In genomic region chr11:724733-725386, GRCh38 we compare ENCODE assay signal across 14 cellular contexts. TPM values are rescaled to one million over a fixed set of nuclear protein-coding genes. Genes with fewer than 3 reads are reported as not detected.
DNase-seq lines count a peak whose midpoint lies in the region; ATAC-seq and TF ChIP-seq lines count a peak whose summit lies in the region.
"Had no signal": no experiment of that assay in that cellular context is flagged by ENCODE, and none has a peak within 500 bp of the region (broad histone marks: within the 10 kb centered on the region; RNA-seq: fewer than 3 reads in every experiment).

No MANE protein-coding gene starts in this region.

- ATAC-seq in GM23338: no peak
- ATAC-seq in natural killer cell: no peak
- ATAC-seq in GM21447 (IDR thresholded peaks at IDR 0.05; ENCODE audit: unreplicated experiment): no peak
- ATAC-seq: lower lobe of right lung had no signal

- no peaks in the 10 kb centered on the region for H3K9me3 Mint-ChIP-seq in T-helper 1 cell treated with Interleukin-12 subunit alpha and Interleukin-12 subunit beta and Interleukin-4 antibody, amounts not matched to agents 30 μg/mL and 1 μg/mL, for 36 hours
- H3K9me3 Mint-ChIP-seq in GM23338: no peaks in the 10 kb centered on the region; the same call in 2 of the 3 replicates
- H3K9me3 Mint-ChIP-seq in activated naive CD8-positive, alpha-beta T cell treated with anti-CD3 and anti-CD28 coated beads for 36 hours: no peaks in the 10 kb centered on the region
- H3K9me3 Mint-ChIP-seq in natural killer cell: no peaks in the 10 kb centered on the region

- H3K9me2 ChIP-seq in GM23338 (ENCODE audit: insufficient read depth): no peaks in the 10 kb centered on the region

- H4K20me1 ChIP-seq in GM23338 (replicated peaks; ENCODE audit: insufficient read depth): no peaks in the 10 kb centered on the region

- H3K4me2 ChIP-seq in GM23338: peak overlapping the region; percentile 88

- TF ChIP-seq CTCF in GM23338 (conservative IDR thresholded peaks at IDR 0.05; ENCODE audit: low read depth in 2 of 2): no peak
- no peak for TF ChIP-seq CTCF in natural killer cell (IDR thresholded peaks at IDR 0.05)
- no peak for TF ChIP-seq CTCF in dorsolateral prefrontal cortex (IDR thresholded peaks at IDR 0.05 in 54 of 56, conservative IDR thresholded peaks at IDR 0.05 in 2 of 56; ENCODE audit: low read depth in 1 of 56, partially characterized antibody in 56 of 56)

- H3F3A ChIP-seq in GM23338 (replicated peaks; ENCODE audit: low read depth): 0 out of 2 replicates have a peak, but pooled peaks cover 16% of the 10 kb centered on the region

- H3K4me3 ChIP-seq in GM23338: peak overlapping the region; percentile 65
- H3K4me3 ChIP-seq in dorsolateral prefrontal cortex: no peak overlapping the region

- no peak overlapping the region for H2AFZ ChIP-seq in GM23338

- peak overlapping the region; percentile 59 for H3K4me3 Mint-ChIP-seq in T-helper 1 cell treated with Interleukin-12 subunit alpha and Interleukin-12 subunit beta and Interleukin-4 antibody, amounts not matched to agents 30 μg/mL and 1 μg/mL, for 36 hours
- peak overlapping the region; percentile 64 for H3K4me3 Mint-ChIP-seq in GM23338
- peak overlapping the region; percentile 74 for H3K4me3 Mint-ChIP-seq in activated naive CD8-positive, alpha-beta T cell treated with anti-CD3 and anti-CD28 coated beads for 36 hours
- peak overlapping the region; percentile 42 for H3K4me3 Mint-ChIP-seq in natural killer cell

- no peaks in the 10 kb centered on the region for H3K36me3 Mint-ChIP-seq in T-helper 1 cell treated with Interleukin-12 subunit alpha and Interleukin-12 subunit beta and Interleukin-4 antibody, amounts not matched to agents 30 μg/mL and 1 μg/mL, for 36 hours (ENCODE audit: low read depth)
- H3K36me3 Mint-ChIP-seq in GM23338 (ENCODE audit: low read depth) (no peaks in the 10 kb centered on the region), natural killer cell (no peaks in the 10 kb centered on the region)
- H3K36me3 Mint-ChIP-seq in activated naive CD8-positive, alpha-beta T cell treated with anti-CD3 and anti-CD28 coated beads for 36 hours: no peaks in the 10 kb centered on the region

- H3K27ac ChIP-seq in GM23338 (ENCODE audit: low read depth): no peak overlapping the region
- no peak overlapping the region for H3K27ac ChIP-seq in substantia nigra (ENCODE audit: low read depth, low read length, poor library complexity, severe bottlenecking)
- no peak overlapping the region for H3K27ac ChIP-seq in dorsolateral prefrontal cortex
- H3K27ac ChIP-seq: lower lobe of right lung, testis had no signal

- peaks cover 6% of the 10 kb centered on the region for H3K4me1 ChIP-seq in GM23338 (ENCODE audit: insufficient read depth)

- H3K79me2 ChIP-seq in GM23338 (replicated peaks; ENCODE audit: insufficient read depth): no peaks in the 10 kb centered on the region

- peaks cover 20% of the 10 kb centered on the region for H3K27me3 Mint-ChIP-seq in T-helper 1 cell treated with Interleukin-12 subunit alpha and Interleukin-12 subunit beta and Interleukin-4 antibody, amounts not matched to agents 30 μg/mL and 1 μg/mL, for 36 hours (ENCODE audit: low read depth)
- H3K27me3 Mint-ChIP-seq in GM23338 (ENCODE audit: insufficient read depth, low read depth, poor library complexity): peaks cover 16% of the 10 kb centered on the region
- peaks cover 17% of the 10 kb centered on the region for H3K27me3 Mint-ChIP-seq in activated naive CD8-positive, alpha-beta T cell treated with anti-CD3 and anti-CD28 coated beads for 36 hours
- peaks cover 7 to 17% of the 10 kb centered on the region in 2 donors for H3K27me3 Mint-ChIP-seq in natural killer cell (ENCODE audit: low read depth in 2 of 2)

- intact Hi-C loops in natural killer cell (cut with micrococcal nuclease): loop anchor here (10.0 kb wide), 2 partner anchors 70 to 110 kb away; partner anchors contain the start of gene IRF7
- intact Hi-C loops in dorsolateral prefrontal cortex (cut with DNase I): loop anchor here (1.0 to 5.0 kb wide), 4 partner anchors 37 to 172 kb away; no protein-coding TSS in a partner anchor

- DNase-seq in T-helper 1 cell (no peak), GM23338 (ENCODE audit: low spot score) (peak; percentile 13), natural killer cell (no peak), substantia nigra (lab: John Stamatoyannopoulos, UW) (no peak), dorsolateral prefrontal cortex (no peak)
- no peak for DNase-seq in activated naive CD8-positive, alpha-beta T cell treated with anti-CD3 and anti-CD28 coated beads for 36 hours
- DNase-seq: Calu3, hippocampal formation, lower lobe of right lung, small intestine, SW 1271, testis had no signal

- peaks cover 8% of the 10 kb centered on the region for H3K4me1 Mint-ChIP-seq in T-helper 1 cell treated with Interleukin-12 subunit alpha and Interleukin-12 subunit beta and Interleukin-4 antibody, amounts not matched to agents 30 μg/mL and 1 μg/mL, for 36 hours (ENCODE audit: low read depth)
- H3K4me1 Mint-ChIP-seq in GM23338: peaks cover 9% of the 10 kb centered on the region; the same call in 2 of the 3 replicates
- H3K4me1 Mint-ChIP-seq in activated naive CD8-positive, alpha-beta T cell treated with anti-CD3 and anti-CD28 coated beads for 36 hours: peaks cover 16% of the 10 kb centered on the region
- peaks cover 6 to 21% of the 10 kb centered on the region in 2 donors for H3K4me1 Mint-ChIP-seq in natural killer cell

- H3K27me3 ChIP-seq in GM23338 (ENCODE audit: insufficient read depth): no peaks in the 10 kb centered on the region
- H3K27me3 ChIP-seq in dorsolateral prefrontal cortex: peaks cover 0 to 64% (median 20%) of the 10 kb centered on the region in 45 donors
- H3K27me3 ChIP-seq: testis had no signal

- H3K36me3 ChIP-seq in GM23338 (ENCODE audit: insufficient read depth): no peaks in the 10 kb centered on the region

- no peak overlapping the region for H3K27ac Mint-ChIP-seq in T-helper 1 cell treated with Interleukin-12 subunit alpha and Interleukin-12 subunit beta and Interleukin-4 antibody, amounts not matched to agents 30 μg/mL and 1 μg/mL, for 36 hours
- H3K27ac Mint-ChIP-seq in GM23338 (no peak overlapping the region), natural killer cell (peak overlapping the region in 1 of 2 donors; percentile 42)
- H3K27ac Mint-ChIP-seq in activated naive CD8-positive, alpha-beta T cell treated with anti-CD3 and anti-CD28 coated beads for 36 hours: no peak overlapping the region

TF ChIP-seq in GM23338, 12 proteins besides CTCF, POLR2A, EP300 and RAD21 (continues in another document):
- TF ChIP-seq POLR2AphosphoS5 (IDR thresholded peaks at IDR 0.05; ENCODE audit: low read depth): no peak
- no peak for TF ChIP-seq CREB1 (CRISPR knock-in tag; IDR thresholded peaks at IDR 0.05; ENCODE audit: low read depth)
- no peak for TF ChIP-seq EZH2phosphoT487 (IDR thresholded peaks at IDR 0.05; ENCODE audit: unreplicated experiment)
- TF ChIP-seq NANOG (IDR thresholded peaks at IDR 0.05; ENCODE audit: borderline replicate concordance): no peak
- TF ChIP-seq ZNF331 (CRISPR knock-in tag; IDR thresholded peaks at IDR 0.05; ENCODE audit: low read depth): no peak
- no peak for TF ChIP-seq ZNF114 (CRISPR knock-in tag; IDR thresholded peaks at IDR 0.05)
- no peak for TF ChIP-seq STAT1 (IDR thresholded peaks at IDR 0.05; ENCODE audit: unreplicated experiment)

RNA-seq across cellular contexts. Expression of gene EPS8L2, which starts 18.8 kb away (rescaled TPM):
- total RNA-seq in GM23338 (2014; rRNA removed; shearing (Covaris generic)): 34.1 and 38.7 TPM in 2 replicates
- 56.5 and 59.4 TPM in 2 replicates for polyA plus RNA-seq in GM23338 (2016; fragmentation: Nextera tagmentation; extraction: Ambion mirVana)
- 10 to 100 TPM; 13.3 to 15.9 TPM for total RNA-seq in activated naive CD8-positive, alpha-beta T cell treated with anti-CD3 and anti-CD28 coated beads for 36 hours
- total RNA-seq in natural killer cell (10 to 100 TPM in 1 of 3 donors, 1 to 10 TPM in 2; 6.9 to 10.9 (median 9.3) TPM), dorsolateral prefrontal cortex (10 to 100 TPM; 10.3 to 57.6 (median 18.1) TPM)

RNA-seq across cellular contexts. Expression of gene TALDO1, which starts 22.4 kb away (rescaled TPM):
- total RNA-seq in GM23338 (2014; rRNA removed; shearing (Covaris generic)): 339 and 353 TPM in 2 replicates
- 402 and 411 TPM in 2 replicates for polyA plus RNA-seq in GM23338 (2016; fragmentation: Nextera tagmentation; extraction: Ambion mirVana)
- 100 to 1,000 TPM; 231 to 243 TPM for total RNA-seq in activated naive CD8-positive, alpha-beta T cell treated with anti-CD3 and anti-CD28 coated beads for 36 hours
- 10 to 100 TPM; 46.1 to 94.8 (median 55.4) TPM for total RNA-seq in natural killer cell
- 100 to 1,000 TPM in 96 of 120 experiments, 10 to 100 TPM in 24; 58.9 to 258 (median 114) TPM for total RNA-seq in dorsolateral prefrontal cortex

RNA-seq across cellular contexts. Expression of gene TMEM80, which starts 29.2 kb away (rescaled TPM):
- 12.8 and 13.1 TPM in 2 replicates for total RNA-seq in GM23338 (2014; rRNA removed; shearing (Covaris generic))
- 25.1 and 25.4 TPM in 2 replicates for polyA plus RNA-seq in GM23338 (2016; fragmentation: Nextera tagmentation; extraction: Ambion mirVana)
- 1 to 10 TPM; 7.6 to 9.2 TPM for total RNA-seq in activated naive CD8-positive, alpha-beta T cell treated with anti-CD3 and anti-CD28 coated beads for 36 hours
- total RNA-seq in natural killer cell: 10 to 100 TPM; 17.8 to 42.1 (median 33.0) TPM
- 10 to 100 TPM; 14.5 to 48.6 (median 27.2) TPM for total RNA-seq in dorsolateral prefrontal cortex

RNA-seq across cellular contexts. Expression of gene DEAF1, which starts 29.8 kb away (rescaled TPM):
- total RNA-seq in GM23338 (2014; rRNA removed; shearing (Covaris generic)): 33.5 and 42.6 TPM in 2 replicates
- 47.8 and 49.3 TPM in 2 replicates for polyA plus RNA-seq in GM23338 (2016; fragmentation: Nextera tagmentation; extraction: Ambion mirVana)
- total RNA-seq in activated naive CD8-positive, alpha-beta T cell treated with anti-CD3 and anti-CD28 coated beads for 36 hours: 10 to 100 TPM; 46.1 to 49.7 TPM
- total RNA-seq in natural killer cell: 10 to 100 TPM; 25.9 to 26.9 (median 26.8) TPM
- 100 to 1,000 TPM in 119 of 120 experiments, 10 to 100 TPM in 1; 72.0 to 250 (median 144) TPM for total RNA-seq in dorsolateral prefrontal cortex

RNA-seq across cellular contexts. Expression of gene GATD1, which starts 52.4 kb away (rescaled TPM):
- total RNA-seq in GM23338 (2014; rRNA removed; shearing (Covaris generic)): 28.0 and 51.0 TPM in 2 replicates
- polyA plus RNA-seq in GM23338 (2016; fragmentation: Nextera tagmentation; extraction: Ambion mirVana): 39.3 and 44.9 TPM in 2 replicates
- total RNA-seq in activated naive CD8-positive, alpha-beta T cell treated with anti-CD3 and anti-CD28 coated beads for 36 hours: 10 to 100 TPM; 47.7 to 51.9 TPM
- total RNA-seq in natural killer cell (10 to 100 TPM; 40.4 to 43.1 (median 42.1) TPM), dorsolateral prefrontal cortex (100 to 1,000 TPM in 50 of 120 experiments, 10 to 100 TPM in 70; 70.3 to 151 (median 96.8) TPM)
